In the genomic region with DNA sequence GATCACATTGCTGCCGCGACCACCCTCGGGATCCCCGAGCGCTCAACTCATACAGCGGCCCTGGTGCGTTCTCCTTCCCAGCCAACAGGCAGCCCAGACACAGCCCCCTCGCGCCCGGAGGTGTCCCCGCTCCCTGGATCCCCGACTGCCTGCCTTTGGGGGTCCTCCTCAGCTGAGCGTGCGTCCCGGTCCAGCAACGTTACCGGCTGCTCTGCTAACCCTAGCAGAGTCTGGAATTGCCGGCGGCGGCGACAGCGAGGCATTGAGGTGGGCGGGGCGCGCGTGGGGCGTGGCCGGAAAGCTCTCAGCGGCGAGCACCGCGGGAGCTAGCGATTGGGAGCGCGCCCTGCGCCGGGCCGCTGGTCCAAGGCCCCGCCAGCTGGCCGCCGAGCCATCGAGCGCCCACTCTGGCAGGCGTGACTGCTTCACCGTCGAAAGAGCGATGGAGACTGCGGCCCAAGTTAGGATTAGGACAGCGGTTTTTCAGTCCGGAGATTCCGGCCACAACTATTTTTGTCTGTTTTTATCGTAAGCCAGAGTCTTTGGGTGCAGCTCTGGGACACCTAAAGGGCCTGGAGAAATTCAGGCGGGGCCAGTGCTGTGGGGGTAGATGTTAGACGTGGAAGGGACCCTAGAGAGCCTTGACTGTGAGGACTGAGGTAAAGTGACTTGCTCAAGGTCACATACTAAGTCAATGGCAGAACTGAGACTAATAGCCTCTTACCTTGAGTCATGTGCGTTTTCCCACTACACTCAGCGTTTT, we compare ENCODE assay signal across 1 cellular context.
TF ChIP-seq lines count a peak whose summit lies in the region.

A gene (minus strand): TSS at position 232 of the 763 bp plus-strand sequence. CDS start 17,575 bp downstream, outside the sequence.

TF ChIP-seq in HepG2, 621 proteins besides CTCF, POLR2A, EP300 and RAD21 (continued from another document and continues in another):
- TF ChIP-seq, protein P1, sequence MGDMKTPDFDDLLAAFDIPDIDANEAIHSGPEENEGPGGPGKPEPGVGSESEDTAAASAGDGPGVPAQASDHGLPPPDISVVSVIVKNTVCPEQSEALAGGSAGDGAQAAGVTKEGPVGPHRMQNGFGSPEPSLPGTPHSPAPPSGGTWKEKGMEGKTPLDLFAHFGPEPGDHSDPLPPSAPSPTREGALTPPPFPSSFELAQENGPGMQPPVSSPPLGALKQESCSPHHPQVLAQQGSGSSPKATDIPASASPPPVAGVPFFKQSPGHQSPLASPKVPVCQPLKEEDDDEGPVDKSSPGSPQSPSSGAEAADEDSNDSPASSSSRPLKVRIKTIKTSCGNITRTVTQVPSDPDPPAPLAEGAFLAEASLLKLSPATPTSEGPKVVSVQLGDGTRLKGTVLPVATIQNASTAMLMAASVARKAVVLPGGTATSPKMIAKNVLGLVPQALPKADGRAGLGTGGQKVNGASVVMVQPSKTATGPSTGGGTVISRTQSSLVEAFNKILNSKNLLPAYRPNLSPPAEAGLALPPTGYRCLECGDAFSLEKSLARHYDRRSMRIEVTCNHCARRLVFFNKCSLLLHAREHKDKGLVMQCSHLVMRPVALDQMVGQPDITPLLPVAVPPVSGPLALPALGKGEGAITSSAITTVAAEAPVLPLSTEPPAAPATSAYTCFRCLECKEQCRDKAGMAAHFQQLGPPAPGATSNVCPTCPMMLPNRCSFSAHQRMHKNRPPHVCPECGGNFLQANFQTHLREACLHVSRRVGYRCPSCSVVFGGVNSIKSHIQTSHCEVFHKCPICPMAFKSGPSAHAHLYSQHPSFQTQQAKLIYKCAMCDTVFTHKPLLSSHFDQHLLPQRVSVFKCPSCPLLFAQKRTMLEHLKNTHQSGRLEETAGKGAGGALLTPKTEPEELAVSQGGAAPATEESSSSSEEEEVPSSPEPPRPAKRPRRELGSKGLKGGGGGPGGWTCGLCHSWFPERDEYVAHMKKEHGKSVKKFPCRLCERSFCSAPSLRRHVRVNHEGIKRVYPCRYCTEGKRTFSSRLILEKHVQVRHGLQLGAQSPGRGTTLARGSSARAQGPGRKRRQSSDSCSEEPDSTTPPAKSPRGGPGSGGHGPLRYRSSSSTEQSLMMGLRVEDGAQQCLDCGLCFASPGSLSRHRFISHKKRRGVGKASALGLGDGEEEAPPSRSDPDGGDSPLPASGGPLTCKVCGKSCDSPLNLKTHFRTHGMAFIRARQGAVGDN (CRISPR knock-in tag; IDR thresholded peaks at IDR 0.05), result peak; percentile 98
- peak; percentile 100 for TF ChIP-seq ZMYM3 (CRISPR knock-in tag; IDR thresholded peaks at IDR 0.05)
- TF ChIP-seq TCF7L2 (IDR thresholded peaks at IDR 0.05; ENCODE audit: low read depth, low read length), result no peak
- peak; percentile 68 for TF ChIP-seq ZNF12 (CRISPR knock-in tag; IDR thresholded peaks at IDR 0.05)
- TF ChIP-seq, protein P2, sequence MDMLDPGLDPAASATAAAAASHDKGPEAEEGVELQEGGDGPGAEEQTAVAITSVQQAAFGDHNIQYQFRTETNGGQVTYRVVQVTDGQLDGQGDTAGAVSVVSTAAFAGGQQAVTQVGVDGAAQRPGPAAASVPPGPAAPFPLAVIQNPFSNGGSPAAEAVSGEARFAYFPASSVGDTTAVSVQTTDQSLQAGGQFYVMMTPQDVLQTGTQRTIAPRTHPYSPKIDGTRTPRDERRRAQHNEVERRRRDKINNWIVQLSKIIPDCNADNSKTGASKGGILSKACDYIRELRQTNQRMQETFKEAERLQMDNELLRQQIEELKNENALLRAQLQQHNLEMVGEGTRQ (IDR thresholded peaks at IDR 0.05; ENCODE audit: low read depth, low read length), result no peak; the same call in 1 of the 2 replicates
- TF ChIP-seq, protein P2 (CRISPR knock-in tag; IDR thresholded peaks at IDR 0.05; ENCODE audit: borderline replicate concordance), result no peak; the same call in 1 of the 2 replicates
- no peak for TF ChIP-seq PHB2 (IDR thresholded peaks at IDR 0.05; ENCODE audit: partially characterized antibody)
- TF ChIP-seq ZNF235 (CRISPR knock-in tag; IDR thresholded peaks at IDR 0.05; ENCODE audit: borderline replicate concordance), result peak; percentile 95
- TF ChIP-seq, protein P3, sequence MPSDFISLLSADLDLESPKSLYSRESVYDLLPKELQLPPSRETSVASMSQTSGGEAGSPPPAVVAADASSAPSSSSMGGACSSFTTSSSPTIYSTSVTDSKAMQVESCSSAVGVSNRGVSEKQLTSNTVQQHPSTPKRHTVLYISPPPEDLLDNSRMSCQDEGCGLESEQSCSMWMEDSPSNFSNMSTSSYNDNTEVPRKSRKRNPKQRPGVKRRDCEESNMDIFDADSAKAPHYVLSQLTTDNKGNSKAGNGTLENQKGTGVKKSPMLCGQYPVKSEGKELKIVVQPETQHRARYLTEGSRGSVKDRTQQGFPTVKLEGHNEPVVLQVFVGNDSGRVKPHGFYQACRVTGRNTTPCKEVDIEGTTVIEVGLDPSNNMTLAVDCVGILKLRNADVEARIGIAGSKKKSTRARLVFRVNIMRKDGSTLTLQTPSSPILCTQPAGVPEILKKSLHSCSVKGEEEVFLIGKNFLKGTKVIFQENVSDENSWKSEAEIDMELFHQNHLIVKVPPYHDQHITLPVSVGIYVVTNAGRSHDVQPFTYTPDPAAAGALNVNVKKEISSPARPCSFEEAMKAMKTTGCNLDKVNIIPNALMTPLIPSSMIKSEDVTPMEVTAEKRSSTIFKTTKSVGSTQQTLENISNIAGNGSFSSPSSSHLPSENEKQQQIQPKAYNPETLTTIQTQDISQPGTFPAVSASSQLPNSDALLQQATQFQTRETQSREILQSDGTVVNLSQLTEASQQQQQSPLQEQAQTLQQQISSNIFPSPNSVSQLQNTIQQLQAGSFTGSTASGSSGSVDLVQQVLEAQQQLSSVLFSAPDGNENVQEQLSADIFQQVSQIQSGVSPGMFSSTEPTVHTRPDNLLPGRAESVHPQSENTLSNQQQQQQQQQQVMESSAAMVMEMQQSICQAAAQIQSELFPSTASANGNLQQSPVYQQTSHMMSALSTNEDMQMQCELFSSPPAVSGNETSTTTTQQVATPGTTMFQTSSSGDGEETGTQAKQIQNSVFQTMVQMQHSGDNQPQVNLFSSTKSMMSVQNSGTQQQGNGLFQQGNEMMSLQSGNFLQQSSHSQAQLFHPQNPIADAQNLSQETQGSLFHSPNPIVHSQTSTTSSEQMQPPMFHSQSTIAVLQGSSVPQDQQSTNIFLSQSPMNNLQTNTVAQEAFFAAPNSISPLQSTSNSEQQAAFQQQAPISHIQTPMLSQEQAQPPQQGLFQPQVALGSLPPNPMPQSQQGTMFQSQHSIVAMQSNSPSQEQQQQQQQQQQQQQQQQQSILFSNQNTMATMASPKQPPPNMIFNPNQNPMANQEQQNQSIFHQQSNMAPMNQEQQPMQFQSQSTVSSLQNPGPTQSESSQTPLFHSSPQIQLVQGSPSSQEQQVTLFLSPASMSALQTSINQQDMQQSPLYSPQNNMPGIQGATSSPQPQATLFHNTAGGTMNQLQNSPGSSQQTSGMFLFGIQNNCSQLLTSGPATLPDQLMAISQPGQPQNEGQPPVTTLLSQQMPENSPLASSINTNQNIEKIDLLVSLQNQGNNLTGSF (CRISPR knock-in tag; IDR thresholded peaks at IDR 0.05), result peak; percentile 96
- peak; percentile 73; the same call in 1 of the 2 replicates for TF ChIP-seq CREB1 (IDR thresholded peaks at IDR 0.05)
- TF ChIP-seq CREB1 (CRISPR knock-in tag; IDR thresholded peaks at IDR 0.05), result no peak
- no peak; the same call in 1 of the 2 replicates for TF ChIP-seq ZNF253 (CRISPR knock-in tag; IDR thresholded peaks at IDR 0.05; ENCODE audit: borderline replicate concordance)
- peak; percentile 97 for TF ChIP-seq ZNF367 (CRISPR knock-in tag; IDR thresholded peaks at IDR 0.05; ENCODE audit: borderline replicate concordance)
- TF ChIP-seq FLYWCH1 (CRISPR knock-in tag; IDR thresholded peaks at IDR 0.05), result no peak
- peak; percentile 89 for TF ChIP-seq CCAR2 (optimal IDR thresholded peaks at IDR 0.05; ENCODE audit: low read depth, low read length)
- TF ChIP-seq HHEX (CRISPR knock-in tag; IDR thresholded peaks at IDR 0.05), result peak; percentile 57
- TF ChIP-seq, protein P4, sequence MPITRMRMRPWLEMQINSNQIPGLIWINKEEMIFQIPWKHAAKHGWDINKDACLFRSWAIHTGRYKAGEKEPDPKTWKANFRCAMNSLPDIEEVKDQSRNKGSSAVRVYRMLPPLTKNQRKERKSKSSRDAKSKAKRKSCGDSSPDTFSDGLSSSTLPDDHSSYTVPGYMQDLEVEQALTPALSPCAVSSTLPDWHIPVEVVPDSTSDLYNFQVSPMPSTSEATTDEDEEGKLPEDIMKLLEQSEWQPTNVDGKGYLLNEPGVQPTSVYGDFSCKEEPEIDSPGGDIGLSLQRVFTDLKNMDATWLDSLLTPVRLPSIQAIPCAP (CRISPR knock-in tag; IDR thresholded peaks at IDR 0.05; ENCODE audit: low read depth), result no peak; the same call in 1 of the 2 replicates
- TF ChIP-seq ZNF547 (CRISPR knock-in tag; IDR thresholded peaks at IDR 0.05), result peak; percentile 100
- peak; percentile 61 for TF ChIP-seq ZNF441 (CRISPR knock-in tag; IDR thresholded peaks at IDR 0.05; ENCODE audit: borderline replicate concordance)
- peak; percentile 100 for TF ChIP-seq ZNF589 (CRISPR knock-in tag; conservative IDR thresholded peaks at IDR 0.05)
- TF ChIP-seq ZNF674 (CRISPR knock-in tag; IDR thresholded peaks at IDR 0.05; ENCODE audit: low read depth), result no peak; the same call in 1 of the 2 replicates
- TF ChIP-seq, protein P5, sequence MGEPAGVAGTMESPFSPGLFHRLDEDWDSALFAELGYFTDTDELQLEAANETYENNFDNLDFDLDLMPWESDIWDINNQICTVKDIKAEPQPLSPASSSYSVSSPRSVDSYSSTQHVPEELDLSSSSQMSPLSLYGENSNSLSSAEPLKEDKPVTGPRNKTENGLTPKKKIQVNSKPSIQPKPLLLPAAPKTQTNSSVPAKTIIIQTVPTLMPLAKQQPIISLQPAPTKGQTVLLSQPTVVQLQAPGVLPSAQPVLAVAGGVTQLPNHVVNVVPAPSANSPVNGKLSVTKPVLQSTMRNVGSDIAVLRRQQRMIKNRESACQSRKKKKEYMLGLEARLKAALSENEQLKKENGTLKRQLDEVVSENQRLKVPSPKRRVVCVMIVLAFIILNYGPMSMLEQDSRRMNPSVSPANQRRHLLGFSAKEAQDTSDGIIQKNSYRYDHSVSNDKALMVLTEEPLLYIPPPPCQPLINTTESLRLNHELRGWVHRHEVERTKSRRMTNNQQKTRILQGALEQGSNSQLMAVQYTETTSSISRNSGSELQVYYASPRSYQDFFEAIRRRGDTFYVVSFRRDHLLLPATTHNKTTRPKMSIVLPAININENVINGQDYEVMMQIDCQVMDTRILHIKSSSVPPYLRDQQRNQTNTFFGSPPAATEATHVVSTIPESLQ (CRISPR knock-in tag; conservative IDR thresholded peaks at IDR 0.05), result peak; percentile 96; the same call in 1 of the 2 replicates
- TF ChIP-seq ZNF557 (CRISPR knock-in tag; IDR thresholded peaks at IDR 0.05), result peak; percentile 92
- peak; percentile 75; the same call in 1 of the 2 replicates for TF ChIP-seq ZNF296 (CRISPR knock-in tag; conservative IDR thresholded peaks at IDR 0.05)
- TF ChIP-seq NR2F6 (IDR thresholded peaks at IDR 0.05), result peak; percentile 50
- TF ChIP-seq NR2F6 (CRISPR knock-in tag; IDR thresholded peaks at IDR 0.05), result peak; percentile 83
- TF ChIP-seq ZNF350 (CRISPR knock-in tag; IDR thresholded peaks at IDR 0.05; ENCODE audit: borderline replicate concordance, low read depth), result peak; percentile 100
- peak; percentile 96 for TF ChIP-seq HOXA3 (CRISPR knock-in tag; IDR thresholded peaks at IDR 0.05)
- peak; percentile 83 for TF ChIP-seq ZNF333 (CRISPR knock-in tag; IDR thresholded peaks at IDR 0.05; ENCODE audit: borderline replicate concordance)
- peak; percentile 84; the same call in 1 of the 2 replicates for TF ChIP-seq GPN1 (CRISPR knock-in tag; IDR thresholded peaks at IDR 0.05; ENCODE audit: borderline replicate concordance)
- peak; percentile 99 for TF ChIP-seq ZNF713 (CRISPR knock-in tag; IDR thresholded peaks at IDR 0.05)
- peak; percentile 24 for TF ChIP-seq CHD4 (IDR thresholded peaks at IDR 0.05; ENCODE audit: borderline replicate concordance, low read length)
- TF ChIP-seq ZNF17 (CRISPR knock-in tag; IDR thresholded peaks at IDR 0.05), result no peak
- peak; percentile 75; the same call in 1 of the 2 replicates for TF ChIP-seq ZC3H4 (CRISPR knock-in tag; IDR thresholded peaks at IDR 0.05; ENCODE audit: borderline replicate concordance)
- TF ChIP-seq, protein P6, sequence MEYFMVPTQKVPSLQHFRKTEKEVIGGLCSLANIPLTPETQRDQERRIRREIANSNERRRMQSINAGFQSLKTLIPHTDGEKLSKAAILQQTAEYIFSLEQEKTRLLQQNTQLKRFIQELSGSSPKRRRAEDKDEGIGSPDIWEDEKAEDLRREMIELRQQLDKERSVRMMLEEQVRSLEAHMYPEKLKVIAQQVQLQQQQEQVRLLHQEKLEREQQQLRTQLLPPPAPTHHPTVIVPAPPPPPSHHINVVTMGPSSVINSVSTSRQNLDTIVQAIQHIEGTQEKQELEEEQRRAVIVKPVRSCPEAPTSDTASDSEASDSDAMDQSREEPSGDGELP (IDR thresholded peaks at IDR 0.05; ENCODE audit: borderline replicate concordance, low read depth), result peak; percentile 89
- TF ChIP-seq ZC3H13 (CRISPR knock-in tag; IDR thresholded peaks at IDR 0.05), result peak; percentile 99
- TF ChIP-seq, protein P7, sequence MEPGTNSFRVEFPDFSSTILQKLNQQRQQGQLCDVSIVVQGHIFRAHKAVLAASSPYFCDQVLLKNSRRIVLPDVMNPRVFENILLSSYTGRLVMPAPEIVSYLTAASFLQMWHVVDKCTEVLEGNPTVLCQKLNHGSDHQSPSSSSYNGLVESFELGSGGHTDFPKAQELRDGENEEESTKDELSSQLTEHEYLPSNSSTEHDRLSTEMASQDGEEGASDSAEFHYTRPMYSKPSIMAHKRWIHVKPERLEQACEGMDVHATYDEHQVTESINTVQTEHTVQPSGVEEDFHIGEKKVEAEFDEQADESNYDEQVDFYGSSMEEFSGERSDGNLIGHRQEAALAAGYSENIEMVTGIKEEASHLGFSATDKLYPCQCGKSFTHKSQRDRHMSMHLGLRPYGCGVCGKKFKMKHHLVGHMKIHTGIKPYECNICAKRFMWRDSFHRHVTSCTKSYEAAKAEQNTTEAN (CRISPR knock-in tag; conservative IDR thresholded peaks at IDR 0.05), result peak; percentile 75
- TF ChIP-seq, protein P8, sequence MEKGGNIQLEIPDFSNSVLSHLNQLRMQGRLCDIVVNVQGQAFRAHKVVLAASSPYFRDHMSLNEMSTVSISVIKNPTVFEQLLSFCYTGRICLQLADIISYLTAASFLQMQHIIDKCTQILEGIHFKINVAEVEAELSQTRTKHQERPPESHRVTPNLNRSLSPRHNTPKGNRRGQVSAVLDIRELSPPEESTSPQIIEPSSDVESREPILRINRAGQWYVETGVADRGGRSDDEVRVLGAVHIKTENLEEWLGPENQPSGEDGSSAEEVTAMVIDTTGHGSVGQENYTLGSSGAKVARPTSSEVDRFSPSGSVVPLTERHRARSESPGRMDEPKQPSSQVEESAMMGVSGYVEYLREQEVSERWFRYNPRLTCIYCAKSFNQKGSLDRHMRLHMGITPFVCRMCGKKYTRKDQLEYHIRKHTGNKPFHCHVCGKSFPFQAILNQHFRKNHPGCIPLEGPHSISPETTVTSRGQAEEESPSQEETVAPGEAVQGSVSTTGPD (CRISPR knock-in tag; IDR thresholded peaks at IDR 0.05), result no peak; the same call in none of the 2 replicates
- TF ChIP-seq ZNF20 (CRISPR knock-in tag; IDR thresholded peaks at IDR 0.05), result peak; percentile 88
- peak; percentile 81 for TF ChIP-seq ZNF510 (CRISPR knock-in tag; IDR thresholded peaks at IDR 0.05; ENCODE audit: low read depth)
